26 cellular contexts compared by ENCODE assay signal in the genomic region with DNA sequence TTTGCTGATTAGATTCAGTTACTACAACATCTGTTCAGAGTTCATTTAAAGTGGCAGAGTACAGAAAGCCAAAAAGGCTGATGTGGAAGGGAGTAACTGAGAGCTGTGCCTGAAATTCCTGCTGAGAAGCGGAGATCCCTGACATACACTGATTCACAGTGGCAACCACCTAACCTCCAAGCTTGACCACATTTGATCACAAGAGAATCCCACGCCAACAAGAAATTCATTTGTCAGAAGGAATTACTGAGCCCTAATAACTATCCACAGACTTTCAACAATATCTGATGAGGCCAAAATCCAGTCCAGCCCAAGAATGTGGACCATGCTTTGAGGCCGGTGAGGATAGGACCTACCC.
DNase-seq lines count a peak whose midpoint lies in the region; ATAC-seq and TF ChIP-seq lines count a peak whose summit lies in the region.
"Had no signal": no experiment of that assay in that cellular context is flagged by ENCODE, and none has a peak within 500 bp of the region (broad histone marks: within the 10 kb centered on the region; RNA-seq: fewer than 3 reads in every experiment).

No MANE protein-coding gene starts in this region.

- no peaks in the 10 kb centered on the region for H3K9me3 ChIP-seq in T-helper 17 cell (ENCODE audit: control insufficient read depth, low read length, poor library complexity, severe bottlenecking)
- H3K9me3 ChIP-seq: BLaER1, suprapubic skin, uterus had no signal

- H3K9me3 Mint-ChIP-seq in activated naive CD4-positive, alpha-beta T cell treated with anti-CD3 and anti-CD28 coated beads, Interleukin-2, amount 50 U/mL, for 72 hours = no peaks in the 10 kb centered on the region
- H3K9me3 Mint-ChIP-seq in activated naive CD4-positive, alpha-beta T cell treated with anti-CD3 and anti-CD28 coated beads for 36 hours = no peaks in the 10 kb centered on the region
- H3K9me3 Mint-ChIP-seq in activated T-helper 17 cell treated with anti-CD3 and anti-CD28 coated beads, Interleukin-2, amount 50 U/mL, for 72 hours = no peaks in the 10 kb centered on the region
- H3K9me3 Mint-ChIP-seq: activated naive CD4-positive, alpha-beta T cell treated with anti-CD3 and anti-CD28 coated beads, Interleukin-2, amount 50 U/mL, for 24 hours; activated T-helper 1 cell treated with anti-CD3 and anti-CD28 coated beads, Interleukin-12 subunit alpha, Interleukin-12 subunit beta, Interleukin-2, Interleukin-4 antibody, amounts not matched to agents 30 ng/mL and 10 ng/mL and 1 ng/mL, durations not matched to agents 14 hours and 24 hours and 36 hours had no signal

- CTCF ChIA-PET in activated naive CD4-positive, alpha-beta T cell treated with anti-CD3 and anti-CD28 coated beads for 36 hours (lab: Charles Lee) = interaction anchor here (0.8 kb wide), 1 partner anchor 110 kb away, joined by 3 read pairs; no protein-coding TSS in a partner anchor

- no peaks in the 10 kb centered on the region for H3K27me3 Mint-ChIP-seq in activated naive CD4-positive, alpha-beta T cell treated with anti-CD3 and anti-CD28 coated beads for 36 hours (ENCODE audit: low read depth)
- H3K27me3 Mint-ChIP-seq in activated T-helper 17 cell treated with anti-CD3 and anti-CD28 coated beads, Interleukin-2, amount 50 U/mL, for 72 hours = no peaks in the 10 kb centered on the region
- H3K27me3 Mint-ChIP-seq in T-helper 17 cell = no peaks in the 10 kb centered on the region
- H3K27me3 Mint-ChIP-seq: activated naive CD4-positive, alpha-beta T cell treated with anti-CD3 and anti-CD28 coated beads, Interleukin-2, amount 50 U/mL, for 24 hours had no signal

- H3K27ac Mint-ChIP-seq in activated naive CD4-positive, alpha-beta T cell treated with anti-CD3 and anti-CD28 coated beads, Interleukin-2, amount 50 U/mL, for 72 hours = peak overlapping the region; percentile 10 to 90
- H3K27ac Mint-ChIP-seq in activated naive CD4-positive, alpha-beta T cell treated with anti-CD3 and anti-CD28 coated beads for 36 hours = no peak overlapping the region
- H3K27ac Mint-ChIP-seq in activated T-helper 17 cell treated with anti-CD3 and anti-CD28 coated beads, Interleukin-2, amount 50 U/mL, for 72 hours = peak overlapping the region; percentile 45
- no peak overlapping the region for H3K27ac Mint-ChIP-seq in T-helper 17 cell
- H3K27ac Mint-ChIP-seq: activated T-helper 1 cell treated with anti-CD3 and anti-CD28 coated beads, Interleukin-12 subunit alpha, Interleukin-12 subunit beta, Interleukin-2, Interleukin-4 antibody, amounts not matched to agents 30 ng/mL and 10 ng/mL and 1 ng/mL, durations not matched to agents 14 hours and 24 hours and 36 hours had no signal

- intact Hi-C loops in activated naive CD4-positive, alpha-beta T cell treated with anti-CD3 and anti-CD28 coated beads for 36 hours (cut with micrococcal nuclease) = no loop called here
- intact Hi-C loops in posterior vena cava (cut with DNase I) = no loop called here

- TF ChIP-seq CTCF in fibroblast of pulmonary artery (IDR thresholded peaks at IDR 0.05; ENCODE audit: low read length, missing control alignments) = no peak

- peaks cover 0 to 4% of the 10 kb centered on the region in 2 donors for H3K36me3 Mint-ChIP-seq in activated naive CD4-positive, alpha-beta T cell treated with anti-CD3 and anti-CD28 coated beads, Interleukin-2, amount 50 U/mL, for 72 hours
- peaks cover 7% of the 10 kb centered on the region for H3K36me3 Mint-ChIP-seq in activated naive CD4-positive, alpha-beta T cell treated with anti-CD3 and anti-CD28 coated beads for 36 hours (ENCODE audit: low read depth)
- peaks cover 48% of the 10 kb centered on the region for H3K36me3 Mint-ChIP-seq in activated T-helper 17 cell treated with anti-CD3 and anti-CD28 coated beads, Interleukin-2, amount 50 U/mL, for 72 hours (ENCODE audit: low read depth)
- peaks cover 12% of the 10 kb centered on the region for H3K36me3 Mint-ChIP-seq in T-helper 17 cell (ENCODE audit: low read depth)

- H3K4me3 ChIP-seq in fibroblast of pulmonary artery (replicated peaks; ENCODE audit: low read depth, low read length) = no peak overlapping the region
- H3K4me3 ChIP-seq: BLaER1, hepatocyte, SK-N-MC, suprapubic skin, uterus had no signal

- H3K4me1 Mint-ChIP-seq in activated naive CD4-positive, alpha-beta T cell treated with anti-CD3 and anti-CD28 coated beads for 36 hours (ENCODE audit: low read depth) = no peaks in the 10 kb centered on the region
- H3K4me1 Mint-ChIP-seq in activated T-helper 17 cell treated with anti-CD3 and anti-CD28 coated beads, Interleukin-2, amount 50 U/mL, for 72 hours = peaks cover 4% of the 10 kb centered on the region
- H3K4me1 Mint-ChIP-seq in T-helper 17 cell = peaks cover 6% of the 10 kb centered on the region
- H3K4me1 Mint-ChIP-seq: activated naive CD4-positive, alpha-beta T cell treated with anti-CD3 and anti-CD28 coated beads, Interleukin-2, amount 50 U/mL, for 24 hours had no signal

- no peak for DNase-seq in activated naive CD4-positive, alpha-beta T cell treated with anti-CD3 and anti-CD28 coated beads, Interleukin-2, amount 50 U/mL, for 72 hours (ENCODE audit: low spot score in 2 of 2)
- DNase-seq in activated naive CD4-positive, alpha-beta T cell treated with anti-CD3 and anti-CD28 coated beads for 36 hours = no peak
- peak; percentile 10 for DNase-seq in fibroblast of pulmonary artery (ENCODE audit: low read depth)
- peak; percentile 1 for DNase-seq in posterior vena cava (ENCODE audit: low spot score)
- no peak for DNase-seq in T-helper 17 cell
- no peak for DNase-seq in substantia nigra (lab: John Stamatoyannopoulos, UW)
- DNase-seq: activated CD4-positive, alpha-beta T cell treated with anti-CD3 and anti-CD28 coated beads for 48 hours; effector CD4-positive, alpha-beta T cell; H9; NCI-H1092 treated with DMSO at 0.1 percent for 48 hours; NCI-H2081; NCI-H345; NCI-H774; T-helper 2 cell; uterus had no signal

- H3K4me3 Mint-ChIP-seq in activated naive CD4-positive, alpha-beta T cell treated with anti-CD3 and anti-CD28 coated beads for 36 hours = no peak overlapping the region
- H3K4me3 Mint-ChIP-seq in activated T-helper 17 cell treated with anti-CD3 and anti-CD28 coated beads, Interleukin-2, amount 50 U/mL, for 72 hours = no peak overlapping the region
- H3K4me3 Mint-ChIP-seq in T-helper 17 cell = no peak overlapping the region
- H3K4me3 Mint-ChIP-seq: activated naive CD4-positive, alpha-beta T cell treated with anti-CD3 and anti-CD28 coated beads, Interleukin-2, amount 50 U/mL, for 24 hours; activated T-helper 1 cell treated with anti-CD3 and anti-CD28 coated beads, Interleukin-12 subunit alpha, Interleukin-12 subunit beta, Interleukin-2, Interleukin-4 antibody, amounts not matched to agents 30 ng/mL and 10 ng/mL and 1 ng/mL, durations not matched to agents 14 hours and 24 hours and 36 hours had no signal

- no peak for ATAC-seq in activated naive CD4-positive, alpha-beta T cell treated with anti-CD3 and anti-CD28 coated beads, Interleukin-2, amount 50 U/mL, for 72 hours
- ATAC-seq in activated T-helper 17 cell treated with anti-CD3 and anti-CD28 coated beads, Interleukin-2, amount 50 U/mL, for 72 hours (replicated peaks) = no peak
- ATAC-seq in T-helper 17 cell (no peak), HG03460 (IDR thresholded peaks at IDR 0.05; ENCODE audit: unreplicated experiment) (no peak)
- ATAC-seq: HepG2 had no signal

- no peak overlapping the region for H3K27ac ChIP-seq in substantia nigra (ENCODE audit: low read depth, low read length, poor library complexity, severe bottlenecking)
- H3K27ac ChIP-seq: BLaER1, hepatocyte, HL-60, RWPE1, SK-N-MC, suprapubic skin had no signal

Comparison
In these comparisons a context has a peak if more than half of its experiments do, and no peak if none do; other contexts are left out.
1. H3K27ac Mint-ChIP-seq: peak in activated naive CD4-positive, alpha-beta T cell treated with anti-CD3 and anti-CD28 coated beads, Interleukin-2, amount 50 U/mL, for 72 hours (2 of 2) and activated T-helper 17 cell treated with anti-CD3 and anti-CD28 coated beads, Interleukin-2, amount 50 U/mL, for 72 hours (single experiment); none in activated naive CD4-positive, alpha-beta T cell treated with anti-CD3 and anti-CD28 coated beads for 36 hours (single experiment) and T-helper 17 cell (single experiment).
2. DNase-seq: peak in fibroblast of pulmonary artery (single experiment) and posterior vena cava (single experiment); none in activated naive CD4-positive, alpha-beta T cell treated with anti-CD3 and anti-CD28 coated beads, Interleukin-2, amount 50 U/mL, for 72 hours (0 of 2), activated naive CD4-positive, alpha-beta T cell treated with anti-CD3 and anti-CD28 coated beads for 36 hours (single experiment), T-helper 17 cell (0 of 3) and substantia nigra (0 of 49).